Comparison of ENCODE assay signal across 9 cellular contexts in the genomic region with DNA sequence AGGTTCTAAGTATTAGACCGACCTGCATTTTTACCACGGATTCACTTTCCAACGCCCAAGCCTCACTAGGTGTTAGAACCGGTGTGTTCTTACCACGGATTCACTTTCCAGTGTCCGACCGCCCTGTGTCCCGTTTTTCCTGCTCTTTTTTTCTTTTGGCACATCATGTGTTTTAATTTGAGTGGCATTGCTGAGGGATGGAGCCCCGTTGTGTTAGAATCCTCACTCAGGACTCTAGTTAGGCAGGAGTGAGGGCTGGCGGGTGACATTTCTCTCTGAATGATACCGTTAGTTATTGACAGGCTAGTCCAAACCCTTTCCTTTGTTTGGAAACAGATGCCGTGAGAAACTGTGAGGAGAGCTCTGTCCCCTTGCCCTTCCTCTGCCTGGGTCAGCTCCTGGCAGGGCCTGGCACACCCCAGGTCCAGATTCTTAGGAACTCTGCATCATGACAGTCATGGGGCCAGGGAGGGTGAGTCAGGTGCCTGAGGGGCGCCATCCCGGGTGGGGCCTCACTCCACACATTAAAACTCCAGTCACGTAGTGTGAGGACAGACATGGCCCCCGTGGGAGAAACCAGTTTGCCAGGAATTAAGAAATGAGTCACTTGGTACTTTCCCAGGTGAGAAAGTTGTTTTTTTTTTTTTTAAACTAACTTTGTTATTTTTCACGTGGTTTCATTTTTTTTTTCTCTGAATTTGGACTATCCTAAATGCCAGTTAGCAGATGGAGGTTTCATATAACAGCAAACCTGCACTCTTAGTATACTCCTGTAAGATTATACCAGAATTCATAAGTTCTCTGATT. TPM values are rescaled to one million over a fixed set of nuclear protein-coding genes. Genes with fewer than 3 reads are reported as not detected.
DNase-seq lines count a peak whose midpoint lies in the region; ATAC-seq lines count a peak whose summit lies in the region.
"Had no signal": no experiment of that assay in that cellular context is flagged by ENCODE, and none has a peak within 500 bp of the region (broad histone marks: within the 10 kb centered on the region; RNA-seq: fewer than 3 reads in every experiment).

No MANE protein-coding gene starts in this region.

- ATAC-seq in HG02588 (IDR thresholded peaks at IDR 0.05; ENCODE audit: unreplicated experiment) (peak; percentile 61), left cardiac atrium (peak in 1 of 2 donors; percentile 68), HG03469 (IDR thresholded peaks at IDR 0.05; ENCODE audit: unreplicated experiment) (no peak), GM19328 (IDR thresholded peaks at IDR 0.05; ENCODE audit: unreplicated experiment) (no peak)
- ATAC-seq in activated CD8-positive, alpha-beta T cell treated with anti-CD3 and anti-CD28 coated beads, Interleukin-2, amount 10 ng/mL, durations not matched to agents 7 days and 5 days = peak; percentile 39
- ATAC-seq in stimulated activated memory B cell treated with anti-CD40 and anti-IgM and Interleukin-4, amounts not matched to agents 10 μg/mL and 1 μg/mL and 100 μg/mL, for 72 hours = peak; percentile 92

- peak overlapping the region; percentile 65 for H3K27ac Mint-ChIP-seq in activated CD8-positive, alpha-beta T cell treated with anti-CD3 and anti-CD28 coated beads, Interleukin-2, amount 10 ng/mL, durations not matched to agents 7 days and 5 days
- peak overlapping the region; percentile 92 for H3K27ac Mint-ChIP-seq in stimulated activated memory B cell treated with anti-CD40 and anti-IgM and Interleukin-4, amounts not matched to agents 10 μg/mL and 1 μg/mL and 100 μg/mL, for 72 hours

- peaks cover 81% of the 10 kb centered on the region for H3K36me3 Mint-ChIP-seq in activated CD8-positive, alpha-beta T cell treated with anti-CD3 and anti-CD28 coated beads, Interleukin-2, amount 10 ng/mL, durations not matched to agents 7 days and 5 days (ENCODE audit: low read depth)
- H3K36me3 Mint-ChIP-seq in stimulated activated memory B cell treated with anti-CD40 and anti-IgM and Interleukin-4, amounts not matched to agents 10 μg/mL and 1 μg/mL and 100 μg/mL, for 72 hours = peaks cover 95% of the 10 kb centered on the region

- no peaks in the 10 kb centered on the region for H3K9me3 Mint-ChIP-seq in activated CD8-positive, alpha-beta T cell treated with anti-CD3 and anti-CD28 coated beads, Interleukin-2, amount 10 ng/mL, durations not matched to agents 7 days and 5 days (ENCODE audit: insufficient read depth)
- H3K9me3 Mint-ChIP-seq in stimulated activated memory B cell treated with anti-CD40 and anti-IgM and Interleukin-4, amounts not matched to agents 10 μg/mL and 1 μg/mL and 100 μg/mL, for 72 hours = peaks cover 5% of the 10 kb centered on the region
- H3K9me3 Mint-ChIP-seq: CD8-positive, alpha-beta memory T cell had no signal

- H3K4me1 Mint-ChIP-seq in activated CD8-positive, alpha-beta T cell treated with anti-CD3 and anti-CD28 coated beads, Interleukin-2, amount 10 ng/mL, durations not matched to agents 7 days and 5 days (ENCODE audit: low read depth) = peaks cover 43% of the 10 kb centered on the region
- peaks cover 59% of the 10 kb centered on the region for H3K4me1 Mint-ChIP-seq in stimulated activated memory B cell treated with anti-CD40 and anti-IgM and Interleukin-4, amounts not matched to agents 10 μg/mL and 1 μg/mL and 100 μg/mL, for 72 hours

- CTCF ChIA-PET in activated CD8-positive, alpha-beta T cell treated with anti-CD3 and anti-CD28 coated beads, Interleukin-2, amount 10 ng/mL, durations not matched to agents 7 days and 5 days (lab: Charles Lee) = interaction anchor here (0.8 kb wide), 1 partner anchor 12 kb away, joined by 4 read pairs; no protein-coding TSS in a partner anchor

- intact Hi-C loops in left cardiac atrium (cut with DNase I) = loop anchor here in 1 of 2 donors (10.0 kb wide), 1 partner anchor 156 kb away; the partner anchor contains the start of gene CEP72

- DNase-seq in AG08396 (ENCODE audit: low spot score) (peak; percentile 41), left cardiac atrium (peak; percentile 22), SHP77 (lab: John Stamatoyannopoulos, UW) (no peak)
- DNase-seq in activated CD8-positive, alpha-beta T cell treated with anti-CD3 and anti-CD28 coated beads, Interleukin-2, amount 10 ng/mL, durations not matched to agents 7 days and 5 days = no peak

- H3K27me3 Mint-ChIP-seq in activated CD8-positive, alpha-beta T cell treated with anti-CD3 and anti-CD28 coated beads, Interleukin-2, amount 10 ng/mL, durations not matched to agents 7 days and 5 days (ENCODE audit: low read depth) = no peaks in the 10 kb centered on the region
- H3K27me3 Mint-ChIP-seq in stimulated activated memory B cell treated with anti-CD40 and anti-IgM and Interleukin-4, amounts not matched to agents 10 μg/mL and 1 μg/mL and 100 μg/mL, for 72 hours = no peaks in the 10 kb centered on the region
- H3K27me3 Mint-ChIP-seq: CD8-positive, alpha-beta memory T cell had no signal

- H3K4me3 Mint-ChIP-seq in activated CD8-positive, alpha-beta T cell treated with anti-CD3 and anti-CD28 coated beads, Interleukin-2, amount 10 ng/mL, durations not matched to agents 7 days and 5 days = no peak overlapping the region
- H3K4me3 Mint-ChIP-seq in stimulated activated memory B cell treated with anti-CD40 and anti-IgM and Interleukin-4, amounts not matched to agents 10 μg/mL and 1 μg/mL and 100 μg/mL, for 72 hours = peak overlapping the region; percentile 25
- H3K4me3 Mint-ChIP-seq: CD8-positive, alpha-beta memory T cell had no signal

- POLR2A ChIA-PET in activated CD8-positive, alpha-beta T cell treated with anti-CD3 and anti-CD28 coated beads, Interleukin-2, amount 10 ng/mL, durations not matched to agents 7 days and 5 days (lab: Charles Lee) = interaction anchor here (1.3 kb wide), 1 partner anchor 13 kb away, joined by 5 read pairs; no protein-coding TSS in a partner anchor

RNA-seq across cellular contexts. Expression of gene EXOC3, which starts 15.8 kb away (rescaled TPM):
- 10 to 100 TPM; 62.2 to 62.3 TPM for total RNA-seq in activated CD8-positive, alpha-beta T cell treated with anti-CD3 and anti-CD28 coated beads, Interleukin-2, amount 10 ng/mL, durations not matched to agents 7 days and 5 days
- total RNA-seq in left cardiac atrium = 10 to 100 TPM; 41.4 to 42.3 TPM

Comparison
In these comparisons a context has a peak if more than half of its experiments do, and no peak if none do; other contexts are left out.
1. DNase-seq: peak in AG08396 (single experiment) and left cardiac atrium (single experiment); none in activated CD8-positive, alpha-beta T cell treated with anti-CD3 and anti-CD28 coated beads, Interleukin-2, amount 10 ng/mL, durations not matched to agents 7 days and 5 days (single experiment) and SHP77 (0 of 2).
2. ATAC-seq: peak in HG02588 (single experiment), activated CD8-positive, alpha-beta T cell treated with anti-CD3 and anti-CD28 coated beads, Interleukin-2, amount 10 ng/mL, durations not matched to agents 7 days and 5 days (single experiment) and stimulated activated memory B cell treated with anti-CD40 and anti-IgM and Interleukin-4, amounts not matched to agents 10 μg/mL and 1 μg/mL and 100 μg/mL, for 72 hours (single experiment); none in HG03469 (single experiment) and GM19328 (single experiment).